ENCODE assay signal across 22 cellular contexts in genomic region chr5:171258737-171259405, GRCh38. TPM values are rescaled to one million over a fixed set of nuclear protein-coding genes. Genes with fewer than 3 reads are reported as not detected.
"Had no signal": no experiment of that assay in that cellular context is flagged by ENCODE, and none has a peak within 500 bp of the region (broad histone marks: within the 10 kb centered on the region; RNA-seq: fewer than 3 reads in every experiment).

No MANE protein-coding gene starts in this region.

- H3K36me3 ChIP-seq: ascending aorta, SJSA1 had no signal

- H3K9me3 ChIP-seq: ascending aorta, SJSA1 had no signal

- ATAC-seq: activated CD8-positive, alpha-beta T cell treated with anti-CD3 and anti-CD28 coated beads, Interleukin-2, amount 10 ng/mL, durations not matched to agents 7 days and 5 days; T-helper 17 cell; WTC11 had no signal

- H3K27me3 ChIP-seq: ascending aorta, SJSA1 had no signal

- H3K4me3 ChIP-seq: ascending aorta, coronary artery, SJSA1 had no signal

- DNase-seq: activated CD4-positive, alpha-beta T cell treated with anti-CD3 and anti-CD28 coated beads for 48 hours; activated CD4-positive, alpha-beta T cell treated with anti-CD3 and anti-CD28 coated beads, Interleukin-2, amount 50 U/mL, for 4 hours; activated CD4-positive, CD25-positive, alpha-beta regulatory T cell treated with anti-CD3 and anti-CD28 coated beads, Interleukin-2, amount 50 U/mL, for 72 hours; activated CD8-positive, alpha-beta memory T cell treated with anti-CD3 and anti-CD28 coated beads, Interleukin-2, amount 50 U/mL, for 48 hours; activated CD8-positive, alpha-beta T cell treated with anti-CD3 and anti-CD28 coated beads, Interleukin-2, amount 10 ng/mL, durations not matched to agents 7 days and 5 days; activated naive CD4-positive, alpha-beta T cell treated with anti-CD3 and anti-CD28 coated beads, Interleukin-2, amount 50 U/mL, for 16 hours; activated naive CD8-positive, alpha-beta T cell treated with anti-CD3 and anti-CD28 coated beads, Interleukin-2, amount 10 ng/mL, durations not matched to agents 7 days and 5 days; activated T-cell treated with anti-CD3 and anti-CD28 coated beads, Interleukin-2, amount 50 U/mL, for 1 hour; amniotic stem cell; Kasumi-1; NCI-H146; NCI-H187 treated with DMSO at 0.1 percent for 48 hours; NCI-H2081 treated with DMSO at 0.1 percent for 48 hours; NCI-H446; NCI-H524 treated with DMSO at 0.1 percent for 48 hours; SHP77; T-helper 17 cell; T-helper 9 cell had no signal

- H3K27ac ChIP-seq: ascending aorta, coronary artery, SJSA1 had no signal

- H3K4me1 ChIP-seq: ascending aorta, SJSA1 had no signal

RNA-seq across cellular contexts. Expression of gene TLX3, which starts 50.2 kb away (rescaled TPM):
- total RNA-seq: activated CD8-positive, alpha-beta T cell treated with anti-CD3 and anti-CD28 coated beads, Interleukin-2, amount 10 ng/mL, durations not matched to agents 7 days and 5 days; activated naive CD8-positive, alpha-beta T cell treated with anti-CD3 and anti-CD28 coated beads, Interleukin-2, amount 10 ng/mL, durations not matched to agents 7 days and 5 days; ascending aorta; SJSA1; T-helper 17 cell; WTC11 had no signal
